In the genomic region with DNA sequence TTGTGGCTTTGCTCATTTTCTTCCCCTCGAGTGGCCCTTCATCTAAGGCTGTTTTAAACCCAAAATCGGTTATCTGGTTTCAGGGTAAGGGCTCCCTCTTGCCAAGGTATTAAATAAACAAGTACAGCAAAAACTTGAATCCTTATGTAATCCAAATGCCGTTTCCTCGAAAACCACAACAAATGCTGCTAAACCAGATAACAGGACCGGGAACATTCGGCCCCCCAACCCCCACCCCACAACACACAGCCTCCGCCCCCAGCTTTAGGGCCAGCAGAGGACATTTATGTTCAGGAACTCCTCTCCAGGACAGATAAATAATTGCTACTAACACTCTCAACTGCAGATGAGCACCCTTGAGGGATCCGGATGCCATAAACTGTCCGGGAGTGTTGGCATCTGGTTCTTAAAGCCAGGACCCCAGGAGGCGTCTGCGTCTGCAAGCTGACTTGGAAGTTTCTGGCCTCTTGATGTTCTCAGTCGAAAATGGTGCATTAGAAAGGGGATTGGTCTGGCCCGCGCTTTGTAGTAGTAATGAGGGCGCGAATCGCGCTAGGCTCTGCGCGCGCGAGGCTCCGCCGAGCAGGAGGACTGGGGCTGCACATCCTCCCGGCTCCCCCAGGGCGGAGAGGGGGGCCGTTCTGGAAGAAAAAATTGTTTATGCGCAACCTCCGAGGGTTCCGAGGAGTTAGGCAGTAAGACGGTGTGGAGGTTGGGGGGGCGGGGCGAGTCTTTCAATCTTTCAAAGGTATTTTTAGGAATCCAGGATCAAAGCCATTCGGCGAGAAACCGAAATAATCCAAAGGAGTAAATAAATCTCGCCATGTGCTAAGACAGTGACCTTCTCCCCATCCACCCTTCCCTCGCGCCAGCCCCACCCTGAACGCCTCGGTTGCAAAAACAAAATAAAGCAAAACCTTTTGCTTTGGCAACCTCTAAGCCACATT, we compare ENCODE assay signal across 8 cellular contexts. TPM values are rescaled to one million over a fixed set of nuclear protein-coding genes. Genes with fewer than 3 reads are reported as not detected.
DNase-seq lines count a peak whose midpoint lies in the region; ATAC-seq, FAIRE-seq and TF ChIP-seq lines count a peak whose summit lies in the region.

No MANE protein-coding gene starts in this region.

- H3K9me3 Mint-ChIP-seq in CD8-positive, alpha-beta memory T cell, result peaks cover 13 to 23% (median 21%) of the 10 kb centered on the region in 5 donors
- peaks cover 17% of the 10 kb centered on the region for H3K9me3 Mint-ChIP-seq in astrocyte (ENCODE audit: unreplicated experiment)

- peaks cover 3% of the 10 kb centered on the region for H3K9me3 ChIP-seq in CD8-positive, alpha-beta memory T cell (ENCODE audit: low read length)
- peaks cover 6% of the 10 kb centered on the region; the same call in 1 of the 2 replicates for H3K9me3 ChIP-seq in Panc1 (ENCODE audit: control insufficient read depth, insufficient read depth, low read depth, low read length)
- peaks cover 7% of the 10 kb centered on the region for H3K9me3 ChIP-seq in astrocyte (ENCODE audit: insufficient read depth, low read depth, low read length)
- peaks cover 15% of the 10 kb centered on the region for H3K9me3 ChIP-seq in hepatocyte (ENCODE audit: low read depth)

- in situ Hi-C loops in Panc1 (cut with HindIII; ENCODE audit: low pct_unique_long_range_greater_than_20kb, low sequenced_read_pairs), result no loop called here

- peak overlapping the region; percentile 54 to 96 (median 92) for H3K27ac Mint-ChIP-seq in CD8-positive, alpha-beta memory T cell
- H3K27ac Mint-ChIP-seq in astrocyte (ENCODE audit: unreplicated experiment), result peak overlapping the region; percentile 38

- H3K36me3 Mint-ChIP-seq in CD8-positive, alpha-beta memory T cell, result peaks cover 4 to 16% (median 14%) of the 10 kb centered on the region in 3 donors
- H3K36me3 Mint-ChIP-seq in astrocyte (ENCODE audit: low read depth, unreplicated experiment), result peaks cover 5% of the 10 kb centered on the region

- peak overlapping the region; percentile 76 for H3K27ac ChIP-seq in CD8-positive, alpha-beta memory T cell (ENCODE audit: low read depth, low read length)
- H3K27ac ChIP-seq in KMS-11 (peak overlapping the region; percentile 31; the same call in 1 of the 2 replicates), Panc1 (ENCODE audit: low read length) (peak overlapping the region; percentile 80), astrocyte (ENCODE audit: low read depth, low read length) (peak overlapping the region; percentile 93), hepatocyte (peak overlapping the region; percentile 100), rectal smooth muscle tissue (ENCODE audit: low read depth, low read length) (peak overlapping the region; percentile 99)

- H3K9ac ChIP-seq in KMS-11 (peak overlapping the region; percentile 29; the same call in 1 of the 2 replicates), astrocyte (ENCODE audit: low read length) (peak overlapping the region; percentile 76), rectal smooth muscle tissue (ENCODE audit: low read length) (no peak overlapping the region)

- no peaks in the 10 kb centered on the region for H3K9me2 ChIP-seq in hepatocyte (replicated peaks; ENCODE audit: insufficient read depth)

- H3K4me3 ChIP-seq in CD8-positive, alpha-beta memory T cell (ENCODE audit: low read length), result peak overlapping the region; percentile 68
- H3K4me3 ChIP-seq in KMS-11 (IDR thresholded peaks at IDR 0.05; ENCODE audit: insufficient read depth, low read depth, low read length) (no peak overlapping the region), Panc1 (ENCODE audit: low read depth in 2 of 2, low read length in 2 of 2) (peak overlapping the region; percentile 55 to 64), astrocyte (ENCODE audit: insufficient read depth, low read depth, low read length) (peak overlapping the region; percentile 59), hepatocyte (peak overlapping the region; percentile 32), rectal smooth muscle tissue (ENCODE audit: low read length) (peak overlapping the region; percentile 60)

- H3K36me3 ChIP-seq in CD8-positive, alpha-beta memory T cell (ENCODE audit: insufficient read depth, low read length), result no peaks in the 10 kb centered on the region
- no peaks in the 10 kb centered on the region for H3K36me3 ChIP-seq in KMS-11 (ENCODE audit: insufficient read depth)
- peaks cover 7% of the 10 kb centered on the region; the same call in 1 of the 2 replicates for H3K36me3 ChIP-seq in Panc1 (ENCODE audit: control insufficient read depth, insufficient read depth, low read length)
- H3K36me3 ChIP-seq in astrocyte (ENCODE audit: insufficient read depth, low read length), result no peaks in the 10 kb centered on the region
- no peaks in the 10 kb centered on the region for H3K36me3 ChIP-seq in hepatocyte (replicated peaks; ENCODE audit: insufficient read depth, low read depth)
- no peaks in the 10 kb centered on the region for H3K36me3 ChIP-seq in rectal smooth muscle tissue (ENCODE audit: control insufficient read depth, insufficient read depth, low read length)

- peaks cover 8% of the 10 kb centered on the region; the same call in 1 of the 2 replicates for H3K79me2 ChIP-seq in KMS-11 (ENCODE audit: insufficient read depth, low read depth)
- peaks cover 10% of the 10 kb centered on the region for H3K79me2 ChIP-seq in astrocyte (ENCODE audit: insufficient read depth, low read length)
- H3K79me2 ChIP-seq in hepatocyte, result peaks cover 9% of the 10 kb centered on the region

- DNase-seq in CD8-positive, alpha-beta memory T cell, result peak; percentile 32 to 72 (median 39)
- DNase-seq in Panc1 (ENCODE audit: low read depth, low spot score) (no peak), astrocyte (ENCODE audit: low read depth) (peak; percentile 82), hepatocyte (ENCODE audit: low spot score) (peak; percentile 77), cerebellar nuclear complex (lab: John Stamatoyannopoulos, UW) (no peak)

- BruUV-seq in Panc1 (replicated peaks; lab: Mats Ljungman, UMichigan), result no TSS peak

- CTCF ChIA-PET in CD8-positive, alpha-beta memory T cell (lab: Charles Lee), result interaction anchor here (1.3 to 4.9 kb wide), 2 partner anchors 152 to 953 kb away, joined by 3 to 21 read pairs; no protein-coding TSS in a partner anchor
- CTCF ChIA-PET in Panc1 (lab: Charles Lee), result interaction anchor here (0.6 kb wide), 1 partner anchor 25 kb away, joined by 4 read pairs; no protein-coding TSS in a partner anchor

- H3K4me1 Mint-ChIP-seq in CD8-positive, alpha-beta memory T cell, result peaks cover 33 to 37% (median 35%) of the 10 kb centered on the region in 3 donors
- H3K4me1 Mint-ChIP-seq in astrocyte (ENCODE audit: low read depth, unreplicated experiment), result peaks cover 14% of the 10 kb centered on the region

- peaks cover 22 to 30% of the 10 kb centered on the region in 2 donors for H3K27me3 Mint-ChIP-seq in CD8-positive, alpha-beta memory T cell
- H3K27me3 Mint-ChIP-seq in astrocyte (ENCODE audit: low read depth, unreplicated experiment), result peaks cover 23% of the 10 kb centered on the region

- H3K4me3 Mint-ChIP-seq in CD8-positive, alpha-beta memory T cell, result peak overlapping the region; percentile 83 to 100 (median 86)
- peak overlapping the region; percentile 82 for H3K4me3 Mint-ChIP-seq in astrocyte (ENCODE audit: unreplicated experiment)

- H4K20me1 ChIP-seq in KMS-11 (ENCODE audit: insufficient read depth) (no peaks in the 10 kb centered on the region), astrocyte (ENCODE audit: insufficient read depth, low read length) (peaks cover 10% of the 10 kb centered on the region), hepatocyte (ENCODE audit: insufficient read depth, poor library complexity, severe bottlenecking) (peaks cover 9% of the 10 kb centered on the region)

- intact Hi-C loops in Panc1 (cut with micrococcal nuclease; ENCODE audit: unreplicated experiment), result no loop called here

- no peak for FAIRE-seq in astrocyte (lab: Jason Lieb, UNC)

- under 1% methylated on average over 35 of the region's 41 CpGs for WGBS in hepatocyte (ENCODE audit: low lambda C conversion rate, missing lambda C conversion rate)

- H3K4me2 ChIP-seq in KMS-11 (peak overlapping the region; percentile 64), astrocyte (ENCODE audit: low read length) (peak overlapping the region; percentile 88), hepatocyte (peak overlapping the region; percentile 86)

- TF ChIP-seq CTCF in KMS-11 (conservative IDR thresholded peaks at IDR 0.05; ENCODE audit: low read depth, low read length) (no peak), Panc1 (IDR thresholded peaks at IDR 0.05) (no peak), astrocyte (IDR thresholded peaks at IDR 0.05; ENCODE audit: insufficient read depth, low read depth, low read length) (no peak), hepatocyte (IDR thresholded peaks at IDR 0.05; ENCODE audit: poor library complexity) (no peak)

- H2AFZ ChIP-seq in KMS-11 (ENCODE audit: low read depth), result peak overlapping the region; percentile 60; the same call in 1 of the 2 replicates
- peak overlapping the region; percentile 23 for H2AFZ ChIP-seq in astrocyte (ENCODE audit: low read depth, low read length)
- peak overlapping the region; percentile 23 for H2AFZ ChIP-seq in hepatocyte

- peaks cover 12% of the 10 kb centered on the region for H3K27me3 ChIP-seq in CD8-positive, alpha-beta memory T cell (ENCODE audit: insufficient read depth, low read length, poor library complexity, severe bottlenecking)
- no peaks in the 10 kb centered on the region for H3K27me3 ChIP-seq in KMS-11 (ENCODE audit: insufficient read depth, low read depth)
- no peaks in the 10 kb centered on the region; the same call in 1 of the 2 replicates for H3K27me3 ChIP-seq in Panc1 (ENCODE audit: control insufficient read depth, insufficient read depth, low read length)
- H3K27me3 ChIP-seq in astrocyte (ENCODE audit: insufficient read depth, low read length), result no peaks in the 10 kb centered on the region
- no peaks in the 10 kb centered on the region for H3K27me3 ChIP-seq in hepatocyte
- no peaks in the 10 kb centered on the region for H3K27me3 ChIP-seq in rectal smooth muscle tissue (ENCODE audit: control insufficient read depth, insufficient read depth, low read length)

- peaks cover 36% of the 10 kb centered on the region for H3K4me1 ChIP-seq in CD8-positive, alpha-beta memory T cell (ENCODE audit: insufficient read depth, low read length)
- H3K4me1 ChIP-seq in KMS-11 (ENCODE audit: low read depth, poor library complexity, severe bottlenecking) (peaks cover 25% of the 10 kb centered on the region), Panc1 (ENCODE audit: control insufficient read depth, insufficient read depth, low read length) (peaks cover 27% of the 10 kb centered on the region), astrocyte (ENCODE audit: insufficient read depth, low read length) (peaks cover 39% of the 10 kb centered on the region), hepatocyte (ENCODE audit: insufficient read depth) (peaks cover 37% of the 10 kb centered on the region), rectal smooth muscle tissue (ENCODE audit: control insufficient read depth, insufficient read depth, low read length) (peaks cover 16% of the 10 kb centered on the region)

- peak; percentile 12; the same call in 1 of the 2 replicates for ATAC-seq in Panc1
- ATAC-seq in GM21515 (IDR thresholded peaks at IDR 0.05; ENCODE audit: unreplicated experiment), result no peak

- POLR2A ChIA-PET in CD8-positive, alpha-beta memory T cell (lab: Charles Lee), result interaction anchor here (0.6 to 1.3 kb wide), 3 partner anchors 370 to 1247 kb away, joined by 3 to 4 read pairs (median 3); no protein-coding TSS in a partner anchor
- POLR2A ChIA-PET in Panc1 (lab: Charles Lee), result interaction anchor here (0.6 kb wide), 2 partner anchors 316 to 376 kb away, joined by 3 to 6 read pairs; no protein-coding TSS in a partner anchor

RNA-seq across cellular contexts. Expression of a gene that starts 3.9 kb away (rescaled TPM):
- total RNA-seq in CD8-positive, alpha-beta memory T cell, result 100 to 1,000 TPM; 162 to 165 TPM
- polyA plus RNA-seq in CD8-positive, alpha-beta memory T cell, result 378 TPM
- total RNA-seq in Panc1 (2021; ENCODE audit: unreplicated experiment) (2.1 TPM), astrocyte (7.7 and 13.6 TPM in 2 replicates), hepatocyte (910 and 1,089 TPM in 2 replicates)
- 2.1 TPM for polyA plus RNA-seq in Panc1 (2012; ENCODE audit: insufficient read length)
- polyA plus RNA-seq in hepatocyte, result 563 and 612 TPM in 2 replicates

Comparison
In these comparisons a context has a peak if more than half of its experiments do, and no peak if none do; other contexts are left out.
1. DNase-seq: peak in CD8-positive, alpha-beta memory T cell (5 of 5), astrocyte (single experiment) and hepatocyte (single experiment); none in Panc1 (single experiment) and cerebellar nuclear complex (0 of 2).
2. H3K27ac ChIP-seq: peak in every context shown above with its lines; median percentile 100 in hepatocyte; 99 in rectal smooth muscle tissue; 93 in astrocyte; 80 in Panc1; 76 in CD8-positive, alpha-beta memory T cell; 31 in KMS-11.
3. RNA of a gene that starts 3.9 kb away (total RNA-seq): 910 to 1,089 TPM in hepatocyte and 162 to 165 TPM in CD8-positive, alpha-beta memory T cell; 7.7 to 13.6 TPM in astrocyte and 2.1 TPM in Panc1 (single experiment); every median in the first group is over 10 times any median in the second.
4. Peak in every context shown above with its lines, with median percentiles within 50 percentile points of each other: H2AFZ ChIP-seq and H3K4me2 ChIP-seq.